ENCODE assay signal across 17 cellular contexts in the genomic region with DNA sequence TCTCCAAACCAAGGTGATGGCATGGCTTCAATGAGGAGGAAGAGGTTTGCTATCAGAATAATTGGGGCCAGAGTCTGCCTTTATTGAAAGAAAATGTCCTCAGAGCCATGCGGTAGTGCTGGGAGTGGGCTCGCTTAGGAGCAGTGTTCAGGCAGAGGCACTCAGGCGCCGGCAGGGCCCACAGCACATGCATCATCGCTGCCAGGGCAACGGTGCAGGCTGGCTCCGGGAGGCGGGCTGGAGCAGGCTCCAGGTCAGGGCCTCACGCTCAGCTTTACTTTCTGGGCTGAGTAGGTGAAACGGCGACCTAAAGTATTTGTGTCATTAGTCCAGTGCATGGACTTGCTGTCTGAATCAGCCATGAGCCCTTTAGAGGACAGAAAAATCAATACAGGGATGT.
DNase-seq lines count a peak whose midpoint lies in the region; ATAC-seq and TF ChIP-seq lines count a peak whose summit lies in the region.
"Had no signal": no experiment of that assay in that cellular context is flagged by ENCODE, and none has a peak within 500 bp of the region (broad histone marks: within the 10 kb centered on the region; RNA-seq: fewer than 3 reads in every experiment).

No MANE protein-coding gene starts in this region.

- H3K27me3 ChIP-seq in WERI-Rb-1 (ENCODE audit: insufficient read depth, low read depth, severe bottlenecking) (no peaks in the 10 kb centered on the region), neuronal stem cell (ENCODE audit: control insufficient read depth in 3 of 3, insufficient read depth in 3 of 3, low read depth in 1 of 3, low read length in 3 of 3) (no peaks in the 10 kb centered on the region)
- H3K27me3 ChIP-seq in naive thymus-derived CD4-positive, alpha-beta T cell (ENCODE audit: control insufficient read depth in 2 of 2, insufficient read depth in 2 of 2, low read length in 2 of 2), result no peaks in the 10 kb centered on the region

- no peak overlapping the region for H3K4me2 ChIP-seq in neuronal stem cell (ENCODE audit: insufficient read depth, low read length, poor library complexity, severe bottlenecking)

- no peak overlapping the region for H2BK5ac ChIP-seq in neuronal stem cell (ENCODE audit: low read length)

- H3K27me3 Mint-ChIP-seq in naive thymus-derived CD4-positive, alpha-beta T cell, result peaks cover 0 to 9% (median 0%) of the 10 kb centered on the region in 5 donors

- peak; percentile 29 for DNase-seq in Daoy (ENCODE audit: low read depth)
- peak; percentile 21 for DNase-seq in WERI-Rb-1
- peak in 32 of 51 donors; percentile 2 to 69 (median 31) for DNase-seq in hypothalamus (lab: John Stamatoyannopoulos, UW)
- DNase-seq in neuronal stem cell (ENCODE audit: low spot score), result peak; percentile 12
- no peak for DNase-seq in naive thymus-derived CD4-positive, alpha-beta T cell
- DNase-seq in AG20443 (ENCODE audit: low spot score), result no peak
- DNase-seq in activated CD4-positive, alpha-beta T cell treated with anti-CD3 and anti-CD28 coated beads, Interleukin-2, amount 50 U/mL, for 1 hour, result no peak
- DNase-seq: ACHN; activated CD4-positive, alpha-beta T cell treated with anti-CD3 and anti-CD28 coated beads for 4 hours; GF-D8; HCEC 1CT; immature natural killer cell; NCI-H2107; NCI-H524 treated with DMSO at 0.1 percent for 48 hours had no signal

- peak overlapping the region; percentile 23 for H3K18ac ChIP-seq in neuronal stem cell (ENCODE audit: low read length)

- no peak overlapping the region for H2BK120ac ChIP-seq in neuronal stem cell (ENCODE audit: low read depth, low read length)

- H2AFZ ChIP-seq in neuronal stem cell (ENCODE audit: low read length), result peak overlapping the region; percentile 87

- H3K23ac ChIP-seq in neuronal stem cell (ENCODE audit: low read depth, low read length, poor library complexity), result no peak overlapping the region

- CTCF ChIA-PET in naive thymus-derived CD4-positive, alpha-beta T cell (lab: Charles Lee), result no interaction called here

- H3K9ac ChIP-seq in neuronal stem cell (ENCODE audit: low read depth, low read length, poor library complexity), result no peak overlapping the region

- intact Hi-C loops in naive thymus-derived CD4-positive, alpha-beta T cell (cut with micrococcal nuclease), result no loop called here

- WGBS in neuronal stem cell (ENCODE audit: extremely low coverage in 2 of 2, insufficient read length in 2 of 2, insufficient replicate concordance in 1 of 2), 2 donors, result no CpG with 5 or more reads among the region's 11 CpGs

- H2BK15ac ChIP-seq in neuronal stem cell (ENCODE audit: low read length), result no peak overlapping the region

- no peak for TF ChIP-seq CTCF in WERI-Rb-1 (IDR thresholded peaks at IDR 0.05; ENCODE audit: low read depth, low read length)

- peaks cover 0 to 6% (median 0%) of the 10 kb centered on the region in 7 donors for H3K4me1 Mint-ChIP-seq in naive thymus-derived CD4-positive, alpha-beta T cell
- H3K4me1 Mint-ChIP-seq: CD14-positive monocyte, immature natural killer cell had no signal

- POLR2A ChIA-PET in naive thymus-derived CD4-positive, alpha-beta T cell (lab: Charles Lee), result no interaction called here

- no peak overlapping the region for H3K4me3 Mint-ChIP-seq in naive thymus-derived CD4-positive, alpha-beta T cell
- H3K4me3 Mint-ChIP-seq: activated naive CD8-positive, alpha-beta T cell; CD14-positive monocyte; immature natural killer cell had no signal

- no peak overlapping the region for H2BK12ac ChIP-seq in neuronal stem cell (ENCODE audit: low read length)

- H3K79me1 ChIP-seq in neuronal stem cell (ENCODE audit: low read depth, low read length), result no peaks in the 10 kb centered on the region

- no peak for ATAC-seq in HG03457 (IDR thresholded peaks at IDR 0.05; ENCODE audit: unreplicated experiment)
- no peak for ATAC-seq in naive thymus-derived CD4-positive, alpha-beta T cell

- H3K14ac ChIP-seq in neuronal stem cell (ENCODE audit: low read length), result no peak overlapping the region

- H3K4me3 ChIP-seq in WERI-Rb-1 (ENCODE audit: low read depth, low read length) (no peak overlapping the region), neuronal stem cell (ENCODE audit: low read length in 2 of 2) (peak overlapping the region in 1 of 2 donors; percentile 18)
- H3K4me3 ChIP-seq in naive thymus-derived CD4-positive, alpha-beta T cell (ENCODE audit: low read length), result no peak overlapping the region

- H2AK5ac ChIP-seq in neuronal stem cell (ENCODE audit: low read depth, low read length), result no peak overlapping the region

- H4K8ac ChIP-seq in neuronal stem cell (ENCODE audit: low read depth, low read length), result no peak overlapping the region

- no peaks in the 10 kb centered on the region for H3K36me3 Mint-ChIP-seq in naive thymus-derived CD4-positive, alpha-beta T cell
- H3K36me3 Mint-ChIP-seq: activated naive CD8-positive, alpha-beta T cell; CD14-positive monocyte; immature natural killer cell had no signal

- peaks cover 4 to 22% of the 10 kb centered on the region in 2 donors for H3K4me1 ChIP-seq in neuronal stem cell (ENCODE audit: control insufficient read depth in 2 of 2, insufficient read depth in 1 of 2, low read depth in 1 of 2, low read length in 2 of 2)
- H3K4me1 ChIP-seq in naive thymus-derived CD4-positive, alpha-beta T cell (ENCODE audit: control insufficient read depth in 2 of 2, insufficient read depth in 2 of 2, low read length in 2 of 2), result no peaks in the 10 kb centered on the region

- H3K9me3 ChIP-seq in WERI-Rb-1 (ENCODE audit: severe bottlenecking), result no peaks in the 10 kb centered on the region
- no peaks in the 10 kb centered on the region for H3K9me3 ChIP-seq in neuronal stem cell (replicated peaks in 1 of 2; ENCODE audit: control insufficient read depth in 2 of 2, insufficient read depth in 1 of 2, low read depth in 1 of 2, low read length in 2 of 2)
- H3K9me3 ChIP-seq in naive thymus-derived CD4-positive, alpha-beta T cell (ENCODE audit: control insufficient read depth in 2 of 3, low read length in 3 of 3), result no peaks in the 10 kb centered on the region

- H3K36me3 ChIP-seq in WERI-Rb-1, result no peaks in the 10 kb centered on the region
- no peaks in the 10 kb centered on the region for H3K36me3 ChIP-seq in neuronal stem cell (replicated peaks in 1 of 2; ENCODE audit: control insufficient read depth in 2 of 2, insufficient read depth in 2 of 2, low read length in 2 of 2)
- no peaks in the 10 kb centered on the region for H3K36me3 ChIP-seq in naive thymus-derived CD4-positive, alpha-beta T cell (ENCODE audit: control insufficient read depth in 2 of 3, insufficient read depth in 3 of 3, low read length in 3 of 3)

- H3K27ac Mint-ChIP-seq in naive thymus-derived CD4-positive, alpha-beta T cell, result no peak overlapping the region
- H3K27ac Mint-ChIP-seq: activated naive CD8-positive, alpha-beta T cell; CD14-positive monocyte; immature natural killer cell had no signal

- H3K27ac ChIP-seq in WERI-Rb-1 (no peak overlapping the region), neuronal stem cell (replicated peaks; ENCODE audit: low read length) (no peak overlapping the region)
- no peak overlapping the region for H3K27ac ChIP-seq in naive thymus-derived CD4-positive, alpha-beta T cell (ENCODE audit: low read depth, low read length)

- no peak overlapping the region for H3K4ac ChIP-seq in neuronal stem cell (ENCODE audit: low read length)

- H3K9me3 Mint-ChIP-seq in naive thymus-derived CD4-positive, alpha-beta T cell, result no peaks in the 10 kb centered on the region

- no peak overlapping the region for H4K91ac ChIP-seq in neuronal stem cell (ENCODE audit: low read depth, low read length, poor library complexity)

Comparison
In these comparisons a context has a peak if more than half of its experiments do, and no peak if none do; other contexts are left out.
1. DNase-seq: peak in Daoy (single experiment), WERI-Rb-1 (single experiment), hypothalamus (32 of 51) and neuronal stem cell (single experiment); none in naive thymus-derived CD4-positive, alpha-beta T cell (0 of 9), AG20443 (single experiment) and activated CD4-positive, alpha-beta T cell treated with anti-CD3 and anti-CD28 coated beads, Interleukin-2, amount 50 U/mL, for 1 hour (single experiment).